ENCODE assay signal across 14 cellular contexts in genomic region chr7:158779061-158779992, GRCh38. TPM values are rescaled to one million over a fixed set of nuclear protein-coding genes. Genes with fewer than 3 reads are reported as not detected.
A peak's percentile ranks its signal among the peaks of the same experiment; 100 is the strongest.
DNase-seq lines count a peak whose midpoint lies in the region; ATAC-seq, FAIRE-seq and TF ChIP-seq lines count a peak whose summit lies in the region.
"Had no signal": no experiment of that assay in that cellular context is flagged by ENCODE, and none has a peak within 500 bp of the region (broad histone marks: within the 10 kb centered on the region; RNA-seq: fewer than 3 reads in every experiment).

No MANE protein-coding gene starts in this region.

- H3K4me3 ChIP-seq in ascending aorta, result no peak overlapping the region
- H3K4me3 ChIP-seq in naive thymus-derived CD4-positive, alpha-beta T cell (ENCODE audit: low read length), result peak overlapping the region; percentile 2
- H3K4me3 ChIP-seq: neural progenitor cell had no signal

- H3K27ac Mint-ChIP-seq in stimulated activated naive CD8-positive, alpha-beta T cell treated with anti-CD3 and anti-CD28 coated beads, Interleukin-15, amount 100 ng/mL, for 72 hours, result peak overlapping the region; percentile 28 to 61
- peak overlapping the region in 1 of 9 donors; percentile 58 for H3K27ac Mint-ChIP-seq in naive thymus-derived CD4-positive, alpha-beta T cell
- H3K27ac Mint-ChIP-seq: neural progenitor cell had no signal

- no peak overlapping the region for H3K4me3 Mint-ChIP-seq in stimulated activated naive CD8-positive, alpha-beta T cell treated with anti-CD3 and anti-CD28 coated beads, Interleukin-15, amount 100 ng/mL, for 72 hours
- H3K4me3 Mint-ChIP-seq in naive thymus-derived CD4-positive, alpha-beta T cell, result peak overlapping the region in 7 of 10 donors; percentile 49 to 77 (median 71)
- H3K4me3 Mint-ChIP-seq: neural progenitor cell had no signal

- no peaks in the 10 kb centered on the region for H3K27me3 Mint-ChIP-seq in stimulated activated naive CD8-positive, alpha-beta T cell treated with anti-CD3 and anti-CD28 coated beads, Interleukin-15, amount 100 ng/mL, for 72 hours
- no peaks in the 10 kb centered on the region for H3K27me3 Mint-ChIP-seq in naive thymus-derived CD4-positive, alpha-beta T cell

- peaks cover 28% of the 10 kb centered on the region for H3K4me1 Mint-ChIP-seq in stimulated activated naive CD8-positive, alpha-beta T cell treated with anti-CD3 and anti-CD28 coated beads, Interleukin-15, amount 100 ng/mL, for 72 hours
- peaks cover 0 to 38% (median 28%) of the 10 kb centered on the region in 7 donors for H3K4me1 Mint-ChIP-seq in naive thymus-derived CD4-positive, alpha-beta T cell
- H3K4me1 Mint-ChIP-seq: neural progenitor cell had no signal

- peaks cover 15 to 29% of the 10 kb centered on the region in 2 donors for H3K36me3 ChIP-seq in ascending aorta
- H3K36me3 ChIP-seq in naive thymus-derived CD4-positive, alpha-beta T cell (ENCODE audit: control insufficient read depth in 2 of 3, insufficient read depth in 3 of 3, low read length in 3 of 3), result peaks cover 6 to 40% (median 21%) of the 10 kb centered on the region in 3 experiments
- H3K36me3 ChIP-seq: neural progenitor cell had no signal

- intact Hi-C loops in ascending aorta (cut with DNase I), result no loop called here
- intact Hi-C loops in naive thymus-derived CD4-positive, alpha-beta T cell (cut with micrococcal nuclease), result loop anchor here (1.0 to 2.0 kb wide), 5 partner anchors 8 to 50 kb away; partner anchors contain the start of gene ESYT2 (in 1 of the 2)

- CTCF ChIA-PET in naive thymus-derived CD4-positive, alpha-beta T cell (lab: Charles Lee), result interaction anchor here (0.8 to 1.6 kb wide), 2 partner anchors 43 to 48 kb away, joined by 3 to 4 read pairs; no protein-coding TSS in a partner anchor

- H3K4me1 ChIP-seq in ascending aorta, result peaks cover 5 to 35% of the 10 kb centered on the region in 2 donors
- peaks cover 8 to 77% of the 10 kb centered on the region in 2 donors for H3K4me1 ChIP-seq in naive thymus-derived CD4-positive, alpha-beta T cell (ENCODE audit: control insufficient read depth in 2 of 2, insufficient read depth in 2 of 2, low read length in 2 of 2)
- H3K4me1 ChIP-seq: neural progenitor cell had no signal

- ATAC-seq in stimulated activated naive CD8-positive, alpha-beta T cell treated with anti-CD3 and anti-CD28 coated beads, Interleukin-15, amount 100 ng/mL, for 72 hours, result no peak
- no peak for ATAC-seq in stimulated activated naive CD8-positive, alpha-beta T cell treated with anti-CD3 and anti-CD28 coated beads, Interleukin-15, Interleukin-2, amounts not matched to agents 100 U/mL and 50 U/mL, for 24 hours
- ATAC-seq in naive thymus-derived CD4-positive, alpha-beta T cell, result no peak

- TF ChIP-seq CTCF in ascending aorta (IDR thresholded peaks at IDR 0.05), result no peak
- no peak for TF ChIP-seq CTCF in D721Med (IDR thresholded peaks at IDR 0.05; ENCODE audit: insufficient read depth, missing control alignments)

- no peak for DNase-seq in stimulated activated naive CD8-positive, alpha-beta T cell treated with anti-CD3 and anti-CD28 coated beads, Interleukin-15, amount 100 ng/mL, for 72 hours
- DNase-seq in stimulated activated naive CD8-positive, alpha-beta T cell treated with anti-CD3 and anti-CD28 coated beads, Interleukin-15, Interleukin-2, amounts not matched to agents 100 U/mL and 50 U/mL, for 24 hours, result no peak
- no peak for DNase-seq in ascending aorta (ENCODE audit: low spot score in 2 of 2)
- DNase-seq in naive thymus-derived CD4-positive, alpha-beta T cell, result peak in 7 of 9 donors; percentile 23 to 67 (median 48)
- DNase-seq in pons (ENCODE audit: low spot score), result no peak
- DNase-seq in activated CD4-positive, CD25-positive, alpha-beta regulatory T cell (lab: John Stamatoyannopoulos, UW), result no peak
- DNase-seq in D721Med (ENCODE audit: insufficient read length, low spot score), result no peak
- no peak for DNase-seq in HUDEP-2 (lab: John Stamatoyannopoulos, UW; ENCODE audit: unreplicated experiment in 76 of 76)
- DNase-seq: C1 segment of cervical spinal cord; stimulated activated CD4-positive, alpha-beta T cell treated with anti-CD3 and anti-CD28 coated beads, Interleukin-12 subunit alpha, Interleukin-12 subunit beta, amount 100 ng/mL, for 4 hours; WERI-Rb-1 had no signal

- no peaks in the 10 kb centered on the region for H3K9me3 ChIP-seq in ascending aorta
- H3K9me3 ChIP-seq in naive thymus-derived CD4-positive, alpha-beta T cell (ENCODE audit: control insufficient read depth in 2 of 3, low read length in 3 of 3), result no peaks in the 10 kb centered on the region

- H3K9me3 Mint-ChIP-seq in stimulated activated naive CD8-positive, alpha-beta T cell treated with anti-CD3 and anti-CD28 coated beads, Interleukin-15, amount 100 ng/mL, for 72 hours, result no peaks in the 10 kb centered on the region
- peaks cover 0 to 2% (median 0%) of the 10 kb centered on the region in 11 donors for H3K9me3 Mint-ChIP-seq in naive thymus-derived CD4-positive, alpha-beta T cell
- H3K9me3 Mint-ChIP-seq: neural progenitor cell had no signal

- H3K36me3 Mint-ChIP-seq in naive thymus-derived CD4-positive, alpha-beta T cell, result peaks cover 7 to 37% (median 26%) of the 10 kb centered on the region in 5 donors

- H3K27ac ChIP-seq in ascending aorta, result peak overlapping the region; percentile 43 to 61
- peak overlapping the region; percentile 49 for H3K27ac ChIP-seq in naive thymus-derived CD4-positive, alpha-beta T cell (ENCODE audit: low read depth, low read length)
- H3K27ac ChIP-seq: neural progenitor cell, RWPE1, WERI-Rb-1 had no signal

- no peaks in the 10 kb centered on the region for H3K27me3 ChIP-seq in ascending aorta
- no peaks in the 10 kb centered on the region for H3K27me3 ChIP-seq in naive thymus-derived CD4-positive, alpha-beta T cell (ENCODE audit: control insufficient read depth in 2 of 2, insufficient read depth in 2 of 2, low read length in 2 of 2)
- H3K27me3 ChIP-seq: neural progenitor cell had no signal

- no peak for FAIRE-seq in D721Med (lab: Jason Lieb, UNC)
- FAIRE-seq: colon had no signal

- POLR2A ChIA-PET in naive thymus-derived CD4-positive, alpha-beta T cell (lab: Charles Lee), result interaction anchor here (1.1 to 2.5 kb wide), 10 partner anchors 12 to 74 kb away, joined by 3 to 15 read pairs (median 4); partner anchors contain the start of genes ESYT2 and NCAPG2

RNA-seq across cellular contexts. Expression of gene ESYT2, which starts 50.0 kb away (rescaled TPM):
- total RNA-seq in ascending aorta, result 102 TPM
- 100 to 1,000 TPM; 103 to 129 (median 113) TPM for total RNA-seq in naive thymus-derived CD4-positive, alpha-beta T cell
- polyA plus RNA-seq in naive thymus-derived CD4-positive, alpha-beta T cell, result 10 to 100 TPM; 46.3 to 87.2 TPM

Comparison
In these comparisons a context has a peak if more than half of its experiments do, and no peak if none do; other contexts are left out.
1. DNase-seq: peak in naive thymus-derived CD4-positive, alpha-beta T cell (7 of 9); none in stimulated activated naive CD8-positive, alpha-beta T cell treated with anti-CD3 and anti-CD28 coated beads, Interleukin-15, amount 100 ng/mL, for 72 hours (0 of 2), stimulated activated naive CD8-positive, alpha-beta T cell treated with anti-CD3 and anti-CD28 coated beads, Interleukin-15, Interleukin-2, amounts not matched to agents 100 U/mL and 50 U/mL, for 24 hours (single experiment), ascending aorta (0 of 2), pons (single experiment), activated CD4-positive, CD25-positive, alpha-beta regulatory T cell (0 of 4), D721Med (single experiment) and HUDEP-2 (0 of 76).
2. H3K4me3 Mint-ChIP-seq: peak in naive thymus-derived CD4-positive, alpha-beta T cell (7 of 10); none in stimulated activated naive CD8-positive, alpha-beta T cell treated with anti-CD3 and anti-CD28 coated beads, Interleukin-15, amount 100 ng/mL, for 72 hours (0 of 2).